ENCODE assay signal across 1 cellular context in the genomic region with DNA sequence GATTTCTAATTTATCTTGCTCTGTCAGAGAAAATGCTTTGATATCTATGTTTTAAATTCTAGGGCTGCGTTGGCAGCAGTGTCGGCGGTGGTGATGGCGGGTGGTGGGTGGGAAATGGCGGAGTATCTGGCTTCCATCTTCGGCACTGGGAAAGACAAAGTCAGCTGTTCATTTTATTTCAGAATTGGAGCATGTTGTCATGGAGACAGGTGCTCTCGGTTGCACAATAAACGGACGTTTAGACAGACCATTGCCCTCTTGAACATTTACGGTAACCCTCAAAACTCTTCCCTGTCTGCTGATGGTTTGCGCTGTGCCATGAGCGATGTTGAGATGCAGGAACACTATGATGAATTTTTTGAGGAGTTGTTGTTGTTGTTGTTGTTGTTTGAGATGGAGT.
A peak's percentile ranks its signal among the peaks of the same experiment; 100 is the strongest.
TF ChIP-seq lines count a peak whose summit lies in the region.

No MANE protein-coding gene starts in this region.

TF ChIP-seq in HepG2, 621 proteins besides CTCF, POLR2A, EP300 and RAD21:
- TF ChIP-seq RAD51 (IDR thresholded peaks at IDR 0.05; ENCODE audit: borderline replicate concordance), result no peak
- no peak for TF ChIP-seq PHF8 (CRISPR knock-in tag; IDR thresholded peaks at IDR 0.05)
- peak; percentile 51; the same call in 1 of the 2 replicates for TF ChIP-seq CEBPB (IDR thresholded peaks at IDR 0.05; ENCODE audit: borderline replicate concordance, low read depth, low read length)
